Comparison of ENCODE assay signal across 6 cellular contexts in genomic region chr6:161150566-161150965, GRCh38.
"Had no signal": no experiment of that assay in that cellular context is flagged by ENCODE, and none has a peak within 500 bp of the region (broad histone marks: within the 10 kb centered on the region; RNA-seq: fewer than 3 reads in every experiment).

No MANE protein-coding gene starts in this region.

- H3K4me3 ChIP-seq: GM23338 had no signal

- H3K4me2 ChIP-seq: GM23338 had no signal

- H2AFZ ChIP-seq: GM23338 had no signal

- H3K27ac ChIP-seq: HL-60 had no signal

- DNase-seq: H9, HCEC 1CT had no signal

- H3K9me3 Mint-ChIP-seq: GM23338, H9 had no signal

- ATAC-seq: GM23338, HepG2 had no signal

- H3K27ac Mint-ChIP-seq: GM23338, H9 had no signal

- H3K4me1 Mint-ChIP-seq: GM23338, H9, IgD-negative memory B cell had no signal

- H3K4me3 Mint-ChIP-seq: GM23338, H9, IgD-negative memory B cell had no signal
